Comparison of ENCODE assay signal across 9 cellular contexts in the genomic region with DNA sequence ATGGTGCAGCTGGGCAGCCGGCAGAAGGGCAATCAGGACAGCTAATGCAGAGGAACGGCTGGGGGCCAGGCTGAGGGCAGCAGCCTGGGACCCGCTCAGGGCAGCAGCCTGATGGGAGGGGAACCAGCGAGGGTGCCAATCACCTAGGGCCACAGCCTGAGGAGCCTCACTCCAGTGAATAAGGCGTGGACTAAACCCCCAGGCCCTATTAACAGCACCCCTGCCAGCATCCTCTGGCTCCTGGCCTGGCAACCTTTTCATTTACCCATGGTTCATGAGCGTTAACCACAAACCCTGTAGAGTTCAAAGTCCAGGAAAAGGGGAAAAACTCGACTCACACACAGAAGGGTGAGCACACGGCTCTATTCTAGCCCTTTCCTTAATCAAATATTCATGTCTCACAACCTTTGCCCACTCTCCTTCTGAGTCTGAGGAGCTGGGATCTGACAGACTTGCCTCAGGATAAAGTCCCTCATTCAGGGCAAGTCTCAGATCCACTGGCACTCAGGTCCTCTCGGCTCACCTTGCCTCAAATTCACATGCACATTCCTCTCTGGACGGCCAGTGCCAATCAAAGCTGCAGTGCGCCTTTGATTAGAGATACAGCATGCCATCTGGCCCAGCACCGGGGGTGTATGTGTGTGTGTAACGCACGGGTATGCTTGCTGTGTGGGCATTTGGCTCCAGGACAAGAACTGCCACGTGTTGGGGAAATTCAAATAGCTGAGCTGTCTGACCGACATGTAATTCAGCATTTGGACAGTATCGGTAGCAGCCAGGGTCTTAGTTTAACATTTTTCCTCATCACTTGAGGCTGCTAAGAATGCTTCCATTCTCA.
DNase-seq lines count a peak whose midpoint lies in the region; ATAC-seq, FAIRE-seq and TF ChIP-seq lines count a peak whose summit lies in the region.
"Had no signal": no experiment of that assay in that cellular context is flagged by ENCODE, and none has a peak within 500 bp of the region (broad histone marks: within the 10 kb centered on the region; RNA-seq: fewer than 3 reads in every experiment).

No MANE protein-coding gene starts in this region.

- H3K36me3 Mint-ChIP-seq in activated naive CD8-positive, alpha-beta T cell treated with anti-CD3 and anti-CD28 coated beads for 36 hours = peaks cover 65% of the 10 kb centered on the region
- H3K36me3 Mint-ChIP-seq in stimulated activated naive CD8-positive, alpha-beta T cell treated with anti-CD3 and anti-CD28 coated beads, Interleukin-15, Interleukin-2, amounts not matched to agents 100 ng/mL and 50 ng/mL, for 24 hours (ENCODE audit: low read depth) = peaks cover 99% of the 10 kb centered on the region

- no peak for TF ChIP-seq EP300 in Ishikawa (IDR thresholded peaks at IDR 0.05; ENCODE audit: borderline replicate concordance)

- H3K27me3 Mint-ChIP-seq in activated naive CD8-positive, alpha-beta T cell treated with anti-CD3 and anti-CD28 coated beads for 36 hours = no peaks in the 10 kb centered on the region
- no peaks in the 10 kb centered on the region for H3K27me3 Mint-ChIP-seq in stimulated activated naive CD8-positive, alpha-beta T cell treated with anti-CD3 and anti-CD28 coated beads, Interleukin-15, Interleukin-2, amounts not matched to agents 100 ng/mL and 50 ng/mL, for 24 hours
- H3K27me3 Mint-ChIP-seq: naive B cell had no signal

- no peak for DNase-seq in activated naive CD8-positive, alpha-beta T cell treated with anti-CD3 and anti-CD28 coated beads for 36 hours
- DNase-seq in kidney (no peak), DMS114 treated with DMSO at 0.1 percent for 48 hours (lab: John Stamatoyannopoulos, UW; ENCODE audit: unreplicated experiment) (no peak), NCI-H2029 treated with DMSO at 0.1 percent for 48 hours (lab: John Stamatoyannopoulos, UW) (no peak)
- DNase-seq: naive B cell had no signal

- no peak overlapping the region for H3K9ac ChIP-seq in kidney (ENCODE audit: low read length in 2 of 2)

- H3K4me1 ChIP-seq in kidney (ENCODE audit: control insufficient read depth in 1 of 2, insufficient read depth in 1 of 2, low read depth in 1 of 2, low read length in 2 of 2) = peaks cover 20% of the 10 kb centered on the region in 2 donors

- ATAC-seq in esophagus mucosa = no peak

- H3K9me3 Mint-ChIP-seq in activated naive CD8-positive, alpha-beta T cell treated with anti-CD3 and anti-CD28 coated beads for 36 hours = no peaks in the 10 kb centered on the region
- no peaks in the 10 kb centered on the region for H3K9me3 Mint-ChIP-seq in stimulated activated naive CD8-positive, alpha-beta T cell treated with anti-CD3 and anti-CD28 coated beads, Interleukin-15, Interleukin-2, amounts not matched to agents 100 ng/mL and 50 ng/mL, for 24 hours
- H3K9me3 Mint-ChIP-seq: naive B cell had no signal

- peak overlapping the region; percentile 44 to 52 for H3K27ac ChIP-seq in kidney (ENCODE audit: low read depth in 2 of 2, low read length in 2 of 2)

- TF ChIP-seq RAD21 in Ishikawa (IDR thresholded peaks at IDR 0.05; ENCODE audit: low read depth) = no peak

- H3K4me3 ChIP-seq in kidney (ENCODE audit: low read length in 2 of 2) = peak overlapping the region in 1 of 2 donors; percentile 10

- H3K4me3 Mint-ChIP-seq in activated naive CD8-positive, alpha-beta T cell treated with anti-CD3 and anti-CD28 coated beads for 36 hours = no peak overlapping the region
- H3K4me3 Mint-ChIP-seq in stimulated activated naive CD8-positive, alpha-beta T cell treated with anti-CD3 and anti-CD28 coated beads, Interleukin-15, Interleukin-2, amounts not matched to agents 100 ng/mL and 50 ng/mL, for 24 hours = no peak overlapping the region
- H3K4me3 Mint-ChIP-seq: naive B cell had no signal

- H3K36me3 ChIP-seq in kidney (ENCODE audit: control insufficient read depth in 1 of 2, insufficient read depth in 2 of 2, low read length in 2 of 2) = peaks cover 5% of the 10 kb centered on the region in 2 donors

- H3K4me1 Mint-ChIP-seq in activated naive CD8-positive, alpha-beta T cell treated with anti-CD3 and anti-CD28 coated beads for 36 hours = peaks cover 53% of the 10 kb centered on the region
- peaks cover 47% of the 10 kb centered on the region for H3K4me1 Mint-ChIP-seq in stimulated activated naive CD8-positive, alpha-beta T cell treated with anti-CD3 and anti-CD28 coated beads, Interleukin-15, Interleukin-2, amounts not matched to agents 100 ng/mL and 50 ng/mL, for 24 hours (ENCODE audit: low read depth)

- intact Hi-C loops in kidney (cut with DNase I) = no loop called here

- FAIRE-seq in kidney (lab: Jason Lieb, UNC) = peak; percentile 50
- FAIRE-seq: H1 had no signal

- H3K9me3 ChIP-seq in kidney (ENCODE audit: control insufficient read depth in 1 of 2, low read length in 2 of 2) = no peaks in the 10 kb centered on the region

- TF ChIP-seq CTCF in kidney (IDR thresholded peaks at IDR 0.05; ENCODE audit: borderline replicate concordance, extremely low read depth, insufficient read depth) = no peak

- H3K27ac Mint-ChIP-seq in activated naive CD8-positive, alpha-beta T cell treated with anti-CD3 and anti-CD28 coated beads for 36 hours = peak overlapping the region; percentile 43
- peak overlapping the region; percentile 68 for H3K27ac Mint-ChIP-seq in stimulated activated naive CD8-positive, alpha-beta T cell treated with anti-CD3 and anti-CD28 coated beads, Interleukin-15, Interleukin-2, amounts not matched to agents 100 ng/mL and 50 ng/mL, for 24 hours

TF ChIP-seq in Ishikawa, 13 proteins besides CTCF, POLR2A, EP300 and RAD21:
- TF ChIP-seq NFIC (IDR thresholded peaks at IDR 0.05) (no peak), YY1 (IDR thresholded peaks at IDR 0.05; ENCODE audit: low read depth) (no peak)
- TF ChIP-seq, protein P1, sequence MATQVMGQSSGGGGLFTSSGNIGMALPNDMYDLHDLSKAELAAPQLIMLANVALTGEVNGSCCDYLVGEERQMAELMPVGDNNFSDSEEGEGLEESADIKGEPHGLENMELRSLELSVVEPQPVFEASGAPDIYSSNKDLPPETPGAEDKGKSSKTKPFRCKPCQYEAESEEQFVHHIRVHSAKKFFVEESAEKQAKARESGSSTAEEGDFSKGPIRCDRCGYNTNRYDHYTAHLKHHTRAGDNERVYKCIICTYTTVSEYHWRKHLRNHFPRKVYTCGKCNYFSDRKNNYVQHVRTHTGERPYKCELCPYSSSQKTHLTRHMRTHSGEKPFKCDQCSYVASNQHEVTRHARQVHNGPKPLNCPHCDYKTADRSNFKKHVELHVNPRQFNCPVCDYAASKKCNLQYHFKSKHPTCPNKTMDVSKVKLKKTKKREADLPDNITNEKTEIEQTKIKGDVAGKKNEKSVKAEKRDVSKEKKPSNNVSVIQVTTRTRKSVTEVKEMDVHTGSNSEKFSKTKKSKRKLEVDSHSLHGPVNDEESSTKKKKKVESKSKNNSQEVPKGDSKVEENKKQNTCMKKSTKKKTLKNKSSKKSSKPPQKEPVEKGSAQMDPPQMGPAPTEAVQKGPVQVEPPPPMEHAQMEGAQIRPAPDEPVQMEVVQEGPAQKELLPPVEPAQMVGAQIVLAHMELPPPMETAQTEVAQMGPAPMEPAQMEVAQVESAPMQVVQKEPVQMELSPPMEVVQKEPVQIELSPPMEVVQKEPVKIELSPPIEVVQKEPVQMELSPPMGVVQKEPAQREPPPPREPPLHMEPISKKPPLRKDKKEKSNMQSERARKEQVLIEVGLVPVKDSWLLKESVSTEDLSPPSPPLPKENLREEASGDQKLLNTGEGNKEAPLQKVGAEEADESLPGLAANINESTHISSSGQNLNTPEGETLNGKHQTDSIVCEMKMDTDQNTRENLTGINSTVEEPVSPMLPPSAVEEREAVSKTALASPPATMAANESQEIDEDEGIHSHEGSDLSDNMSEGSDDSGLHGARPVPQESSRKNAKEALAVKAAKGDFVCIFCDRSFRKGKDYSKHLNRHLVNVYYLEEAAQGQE (IDR thresholded peaks at IDR 0.05; ENCODE audit: low read depth) = peak; percentile 54; the same call in 1 of the 2 replicates
TF ChIP-seq in Ishikawa: peak in this region for 1.
